8 cellular contexts compared by ENCODE assay signal in genomic region chrY:11014229-11014628, GRCh38.
A peak's percentile ranks its signal among the peaks of the same experiment; 100 is the strongest.
DNase-seq lines count a peak whose midpoint lies in the region; ATAC-seq and TF ChIP-seq lines count a peak whose summit lies in the region.
"Not testable (repeated sequence)": the region's sequence is repeated elsewhere in the genome, so short reads cannot be mapped to it uniquely, and the experiment has no call there.

No MANE protein-coding gene starts in this region.

- peaks cover 91% of the 10 kb centered on the region for H3K9me3 Mint-ChIP-seq in endothelial cell (ENCODE audit: unreplicated experiment)
- H3K9me3 Mint-ChIP-seq in glutamatergic neuron (ENCODE audit: unreplicated experiment), result peaks cover 64% of the 10 kb centered on the region

- H3K4me3 Mint-ChIP-seq in endothelial cell (ENCODE audit: unreplicated experiment), result peak overlapping the region; percentile 1
- not testable (repeated sequence) for H3K4me3 Mint-ChIP-seq in glutamatergic neuron (ENCODE audit: unreplicated experiment)

- not testable (repeated sequence) for H3K27ac ChIP-seq in foreskin keratinocyte, lower lobe of right lung, upper lobe of right lung

- H3K27ac Mint-ChIP-seq in endothelial cell (ENCODE audit: unreplicated experiment) (peak overlapping the region; percentile 34), glutamatergic neuron (ENCODE audit: unreplicated experiment) (peak overlapping the region; percentile 3)

- not testable (repeated sequence) for TF ChIP-seq CTCF in endothelial cell (IDR thresholded peaks at IDR 0.05; ENCODE audit: unreplicated experiment); foreskin keratinocyte (conservative IDR thresholded peaks at IDR 0.05); glutamatergic neuron (IDR thresholded peaks at IDR 0.05; ENCODE audit: partially characterized antibody, unreplicated experiment); lower lobe of right lung (IDR thresholded peaks at IDR 0.05); upper lobe of right lung (IDR thresholded peaks at IDR 0.05)

- H3K4me1 ChIP-seq in foreskin keratinocyte, lower lobe of right lung, upper lobe of right lung: not testable (repeated sequence)

- peak; percentile 60 for ATAC-seq in GM18907 (IDR thresholded peaks at IDR 0.05; ENCODE audit: unreplicated experiment)
- ATAC-seq in HG02798 (IDR thresholded peaks at IDR 0.05; ENCODE audit: poor library complexity, unreplicated experiment), result peak; percentile 40
- ATAC-seq in foreskin keratinocyte, result peak; percentile 43
- ATAC-seq in lower lobe of right lung, result peak; percentile 43 to 72
- ATAC-seq in sciatic nerve, result peak; percentile 46
- ATAC-seq in upper lobe of right lung, result peak; percentile 76

- H3K27me3 ChIP-seq in foreskin keratinocyte; lower lobe of right lung (ENCODE audit: low read depth); upper lobe of right lung: not testable (repeated sequence)

- H3K4me1 Mint-ChIP-seq in endothelial cell (ENCODE audit: unreplicated experiment); glutamatergic neuron (ENCODE audit: low read depth, unreplicated experiment): not testable (repeated sequence)

- H3K36me3 ChIP-seq in lower lobe of right lung, upper lobe of right lung: not testable (repeated sequence)

- H3K27me3 Mint-ChIP-seq in endothelial cell (ENCODE audit: unreplicated experiment), result peaks cover 45% of the 10 kb centered on the region
- peaks cover 34% of the 10 kb centered on the region for H3K27me3 Mint-ChIP-seq in glutamatergic neuron (ENCODE audit: unreplicated experiment)

- not testable (repeated sequence) for H3K4me3 ChIP-seq in lower lobe of right lung, upper lobe of right lung

- H3K9me3 ChIP-seq in lower lobe of right lung, upper lobe of right lung: not testable (repeated sequence)

- intact Hi-C loops in lower lobe of right lung (cut with DNase I); sciatic nerve (cut with DNase I); upper lobe of right lung (cut with DNase I): not testable (repeated sequence)

- DNase-seq in endothelial cell (ENCODE audit: low spot score); foreskin keratinocyte; glutamatergic neuron; lower lobe of right lung; sciatic nerve (ENCODE audit: low spot score); upper lobe of right lung: not testable (repeated sequence)

- H3K36me3 Mint-ChIP-seq in endothelial cell (ENCODE audit: low read depth, unreplicated experiment) (peaks cover 71% of the 10 kb centered on the region), glutamatergic neuron (ENCODE audit: unreplicated experiment) (peaks cover 65% of the 10 kb centered on the region)
